Comparison of ENCODE assay signal across 2 cellular contexts in genomic region chr7:116971869-116972268, GRCh38.
A peak's percentile ranks its signal among the peaks of the same experiment; 100 is the strongest.
TF ChIP-seq lines count a peak whose summit lies in the region.

No MANE protein-coding gene starts in this region.

TF ChIP-seq in H1, 55 proteins besides CTCF, POLR2A, EP300 and RAD21:
- TF ChIP-seq RFX5 (IDR thresholded peaks at IDR 0.05; ENCODE audit: borderline replicate concordance, low read depth, low read length) (no peak), ATF3 (IDR thresholded peaks at IDR 0.05; ENCODE audit: insufficient read depth, low read depth, low read length) (no peak), CBX5 (IDR thresholded peaks at IDR 0.05; ENCODE audit: low read depth, low read length) (no peak), CHD1 (IDR thresholded peaks at IDR 0.05; ENCODE audit: low read depth, low read length) (no peak), SP1 (IDR thresholded peaks at IDR 0.05; ENCODE audit: low read depth, low read length) (no peak), EGR1 (IDR thresholded peaks at IDR 0.05; ENCODE audit: borderline replicate concordance, low read depth, low read length) (no peak)
TF ChIP-seq in H1: peak in this region for 0.

TF ChIP-seq in HepG2, 621 proteins besides CTCF, POLR2A, EP300 and RAD21 (continues in another document):
- TF ChIP-seq, protein P1, sequence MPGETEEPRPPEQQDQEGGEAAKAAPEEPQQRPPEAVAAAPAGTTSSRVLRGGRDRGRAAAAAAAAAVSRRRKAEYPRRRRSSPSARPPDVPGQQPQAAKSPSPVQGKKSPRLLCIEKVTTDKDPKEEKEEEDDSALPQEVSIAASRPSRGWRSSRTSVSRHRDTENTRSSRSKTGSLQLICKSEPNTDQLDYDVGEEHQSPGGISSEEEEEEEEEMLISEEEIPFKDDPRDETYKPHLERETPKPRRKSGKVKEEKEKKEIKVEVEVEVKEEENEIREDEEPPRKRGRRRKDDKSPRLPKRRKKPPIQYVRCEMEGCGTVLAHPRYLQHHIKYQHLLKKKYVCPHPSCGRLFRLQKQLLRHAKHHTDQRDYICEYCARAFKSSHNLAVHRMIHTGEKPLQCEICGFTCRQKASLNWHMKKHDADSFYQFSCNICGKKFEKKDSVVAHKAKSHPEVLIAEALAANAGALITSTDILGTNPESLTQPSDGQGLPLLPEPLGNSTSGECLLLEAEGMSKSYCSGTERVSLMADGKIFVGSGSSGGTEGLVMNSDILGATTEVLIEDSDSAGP (CRISPR knock-in tag; IDR thresholded peaks at IDR 0.05; ENCODE audit: borderline replicate concordance), result 0 out of 2 replicates have a peak, but pooled peaks have one; percentile 18
- TF ChIP-seq, protein P2, sequence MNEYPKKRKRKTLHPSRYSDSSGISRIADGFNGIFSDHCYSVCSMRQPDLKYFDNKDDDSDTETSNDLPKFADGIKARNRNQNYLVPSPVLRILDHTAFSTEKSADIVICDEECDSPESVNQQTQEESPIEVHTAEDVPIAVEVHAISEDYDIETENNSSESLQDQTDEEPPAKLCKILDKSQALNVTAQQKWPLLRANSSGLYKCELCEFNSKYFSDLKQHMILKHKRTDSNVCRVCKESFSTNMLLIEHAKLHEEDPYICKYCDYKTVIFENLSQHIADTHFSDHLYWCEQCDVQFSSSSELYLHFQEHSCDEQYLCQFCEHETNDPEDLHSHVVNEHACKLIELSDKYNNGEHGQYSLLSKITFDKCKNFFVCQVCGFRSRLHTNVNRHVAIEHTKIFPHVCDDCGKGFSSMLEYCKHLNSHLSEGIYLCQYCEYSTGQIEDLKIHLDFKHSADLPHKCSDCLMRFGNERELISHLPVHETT (CRISPR knock-in tag; conservative IDR thresholded peaks at IDR 0.05), result no peak
- no peak for TF ChIP-seq TBX2 (CRISPR knock-in tag; IDR thresholded peaks at IDR 0.05; ENCODE audit: borderline replicate concordance)
- no peak for TF ChIP-seq THAP11 (CRISPR knock-in tag; IDR thresholded peaks at IDR 0.05)
- TF ChIP-seq HNF4A (CRISPR knock-in tag; IDR thresholded peaks at IDR 0.05), result peak; percentile 18; the same call in 1 of the 2 replicates
- TF ChIP-seq, protein P3, sequence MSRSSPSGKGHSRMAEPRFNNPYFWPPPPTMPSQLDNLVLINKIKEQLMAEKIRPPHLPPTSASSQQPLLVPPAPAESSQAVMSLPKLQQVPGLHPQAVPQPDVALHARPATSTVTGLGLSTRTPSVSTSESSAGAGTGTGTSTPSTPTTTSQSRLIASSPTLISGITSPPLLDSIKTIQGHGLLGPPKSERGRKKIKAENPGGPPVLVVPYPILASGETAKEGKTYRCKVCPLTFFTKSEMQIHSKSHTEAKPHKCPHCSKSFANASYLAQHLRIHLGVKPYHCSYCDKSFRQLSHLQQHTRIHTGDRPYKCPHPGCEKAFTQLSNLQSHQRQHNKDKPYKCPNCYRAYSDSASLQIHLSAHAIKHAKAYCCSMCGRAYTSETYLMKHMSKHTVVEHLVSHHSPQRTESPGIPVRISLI (CRISPR knock-in tag; IDR thresholded peaks at IDR 0.05; ENCODE audit: borderline replicate concordance), result no peak
- no peak for TF ChIP-seq ZNF781 (CRISPR knock-in tag; IDR thresholded peaks at IDR 0.05; ENCODE audit: borderline replicate concordance, not compliant biosample characterization)
- TF ChIP-seq NR2F2 (IDR thresholded peaks at IDR 0.05; ENCODE audit: borderline replicate concordance, low read depth), result 0 out of 2 replicates have a peak, but pooled peaks have one; percentile 22
- TF ChIP-seq NR2F6 (IDR thresholded peaks at IDR 0.05), result peak; percentile 73
- peak; percentile 80; the same call in 1 of the 2 replicates for TF ChIP-seq NR2F6 (CRISPR knock-in tag; IDR thresholded peaks at IDR 0.05)
- TF ChIP-seq ZSCAN12 (CRISPR knock-in tag; IDR thresholded peaks at IDR 0.05), result no peak
- no peak for TF ChIP-seq ATF7-NPFF (CRISPR knock-in tag; IDR thresholded peaks at IDR 0.05; ENCODE audit: low read depth)
- no peak for TF ChIP-seq SNAI1 (CRISPR knock-in tag; IDR thresholded peaks at IDR 0.05; ENCODE audit: borderline replicate concordance)
- peak; percentile 50; the same call in 1 of the 2 replicates for TF ChIP-seq ZMYM4 (CRISPR knock-in tag; IDR thresholded peaks at IDR 0.05)
- TF ChIP-seq MBNL3 (CRISPR knock-in tag; conservative IDR thresholded peaks at IDR 0.05), result no peak
- TF ChIP-seq, protein P4, sequence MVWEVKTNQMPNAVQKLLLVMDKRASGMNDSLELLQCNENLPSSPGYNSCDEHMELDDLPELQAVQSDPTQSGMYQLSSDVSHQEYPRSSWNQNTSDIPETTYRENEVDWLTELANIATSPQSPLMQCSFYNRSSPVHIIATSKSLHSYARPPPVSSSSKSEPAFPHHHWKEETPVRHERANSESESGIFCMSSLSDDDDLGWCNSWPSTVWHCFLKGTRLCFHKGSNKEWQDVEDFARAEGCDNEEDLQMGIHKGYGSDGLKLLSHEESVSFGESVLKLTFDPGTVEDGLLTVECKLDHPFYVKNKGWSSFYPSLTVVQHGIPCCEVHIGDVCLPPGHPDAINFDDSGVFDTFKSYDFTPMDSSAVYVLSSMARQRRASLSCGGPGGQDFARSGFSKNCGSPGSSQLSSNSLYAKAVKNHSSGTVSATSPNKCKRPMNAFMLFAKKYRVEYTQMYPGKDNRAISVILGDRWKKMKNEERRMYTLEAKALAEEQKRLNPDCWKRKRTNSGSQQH (CRISPR knock-in tag; IDR thresholded peaks at IDR 0.05; ENCODE audit: low read depth), result no peak
- peak; percentile 22; the same call in 1 of the 2 replicates for TF ChIP-seq SAP130 (CRISPR knock-in tag; IDR thresholded peaks at IDR 0.05; ENCODE audit: low read depth)
- TF ChIP-seq TRIM24 (CRISPR knock-in tag; IDR thresholded peaks at IDR 0.05), result no peak
- TF ChIP-seq, protein P5, sequence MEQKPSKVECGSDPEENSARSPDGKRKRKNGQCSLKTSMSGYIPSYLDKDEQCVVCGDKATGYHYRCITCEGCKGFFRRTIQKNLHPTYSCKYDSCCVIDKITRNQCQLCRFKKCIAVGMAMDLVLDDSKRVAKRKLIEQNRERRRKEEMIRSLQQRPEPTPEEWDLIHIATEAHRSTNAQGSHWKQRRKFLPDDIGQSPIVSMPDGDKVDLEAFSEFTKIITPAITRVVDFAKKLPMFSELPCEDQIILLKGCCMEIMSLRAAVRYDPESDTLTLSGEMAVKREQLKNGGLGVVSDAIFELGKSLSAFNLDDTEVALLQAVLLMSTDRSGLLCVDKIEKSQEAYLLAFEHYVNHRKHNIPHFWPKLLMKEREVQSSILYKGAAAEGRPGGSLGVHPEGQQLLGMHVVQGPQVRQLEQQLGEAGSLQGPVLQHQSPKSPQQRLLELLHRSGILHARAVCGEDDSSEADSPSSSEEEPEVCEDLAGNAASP (CRISPR knock-in tag; IDR thresholded peaks at IDR 0.05; ENCODE audit: borderline replicate concordance), result peak; percentile 74; the same call in 1 of the 2 replicates
- TF ChIP-seq SKI (IDR thresholded peaks at IDR 0.05; ENCODE audit: partially characterized antibody), result no peak
- no peak for TF ChIP-seq ZNF7 (CRISPR knock-in tag; IDR thresholded peaks at IDR 0.05)
- no peak for TF ChIP-seq ZNF530 (CRISPR knock-in tag; IDR thresholded peaks at IDR 0.05; ENCODE audit: low read depth)
- TF ChIP-seq, protein P6, sequence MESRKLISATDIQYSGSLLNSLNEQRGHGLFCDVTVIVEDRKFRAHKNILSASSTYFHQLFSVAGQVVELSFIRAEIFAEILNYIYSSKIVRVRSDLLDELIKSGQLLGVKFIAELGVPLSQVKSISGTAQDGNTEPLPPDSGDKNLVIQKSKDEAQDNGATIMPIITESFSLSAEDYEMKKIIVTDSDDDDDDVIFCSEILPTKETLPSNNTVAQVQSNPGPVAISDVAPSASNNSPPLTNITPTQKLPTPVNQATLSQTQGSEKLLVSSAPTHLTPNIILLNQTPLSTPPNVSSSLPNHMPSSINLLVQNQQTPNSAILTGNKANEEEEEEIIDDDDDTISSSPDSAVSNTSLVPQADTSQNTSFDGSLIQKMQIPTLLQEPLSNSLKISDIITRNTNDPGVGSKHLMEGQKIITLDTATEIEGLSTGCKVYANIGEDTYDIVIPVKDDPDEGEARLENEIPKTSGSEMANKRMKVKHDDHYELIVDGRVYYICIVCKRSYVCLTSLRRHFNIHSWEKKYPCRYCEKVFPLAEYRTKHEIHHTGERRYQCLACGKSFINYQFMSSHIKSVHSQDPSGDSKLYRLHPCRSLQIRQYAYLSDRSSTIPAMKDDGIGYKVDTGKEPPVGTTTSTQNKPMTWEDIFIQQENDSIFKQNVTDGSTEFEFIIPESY (CRISPR knock-in tag; IDR thresholded peaks at IDR 0.05), result no peak
- peak; percentile 51; the same call in 1 of the 2 replicates for TF ChIP-seq RXRA (CRISPR knock-in tag; IDR thresholded peaks at IDR 0.05)
- TF ChIP-seq CSRNP1 (CRISPR knock-in tag; IDR thresholded peaks at IDR 0.05), result no peak
- peak; percentile 51; the same call in 1 of the 2 replicates for TF ChIP-seq SALL1 (CRISPR knock-in tag; IDR thresholded peaks at IDR 0.05)
- TF ChIP-seq, protein P7, sequence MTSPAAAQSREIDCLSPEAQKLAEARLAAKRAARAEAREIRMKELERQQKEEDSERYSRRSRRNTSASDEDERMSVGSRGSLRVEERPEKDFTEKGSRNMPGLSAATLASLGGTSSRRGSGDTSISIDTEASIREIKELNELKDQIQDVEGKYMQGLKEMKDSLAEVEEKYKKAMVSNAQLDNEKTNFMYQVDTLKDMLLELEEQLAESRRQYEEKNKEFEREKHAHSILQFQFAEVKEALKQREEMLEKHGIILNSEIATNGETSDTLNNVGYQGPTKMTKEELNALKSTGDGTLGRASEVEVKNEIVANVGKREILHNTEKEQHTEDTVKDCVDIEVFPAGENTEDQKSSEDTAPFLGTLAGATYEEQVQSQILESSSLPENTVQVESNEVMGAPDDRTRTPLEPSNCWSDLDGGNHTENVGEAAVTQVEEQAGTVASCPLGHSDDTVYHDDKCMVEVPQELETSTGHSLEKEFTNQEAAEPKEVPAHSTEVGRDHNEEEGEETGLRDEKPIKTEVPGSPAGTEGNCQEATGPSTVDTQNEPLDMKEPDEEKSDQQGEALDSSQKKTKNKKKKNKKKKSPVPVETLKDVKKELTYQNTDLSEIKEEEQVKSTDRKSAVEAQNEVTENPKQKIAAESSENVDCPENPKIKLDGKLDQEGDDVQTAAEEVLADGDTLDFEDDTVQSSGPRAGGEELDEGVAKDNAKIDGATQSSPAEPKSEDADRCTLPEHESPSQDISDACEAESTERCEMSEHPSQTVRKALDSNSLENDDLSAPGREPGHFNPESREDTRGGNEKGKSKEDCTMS (CRISPR knock-in tag; conservative IDR thresholded peaks at IDR 0.05), result no peak
- 0 out of 2 replicates have a peak, but pooled peaks have one; percentile 33 for TF ChIP-seq RXRB (CRISPR knock-in tag; IDR thresholded peaks at IDR 0.05; ENCODE audit: borderline replicate concordance)
- no peak for TF ChIP-seq CENPX (CRISPR knock-in tag; IDR thresholded peaks at IDR 0.05)
- TF ChIP-seq JARID2 (CRISPR knock-in tag; IDR thresholded peaks at IDR 0.05; ENCODE audit: insufficient replicate concordance), result no peak
- TF ChIP-seq SIN3A (IDR thresholded peaks at IDR 0.05; ENCODE audit: borderline replicate concordance, low read depth, low read length), result no peak
- TF ChIP-seq ZFP36L2 (CRISPR knock-in tag; IDR thresholded peaks at IDR 0.05), result no peak
- TF ChIP-seq ZNF350 (CRISPR knock-in tag; IDR thresholded peaks at IDR 0.05; ENCODE audit: borderline replicate concordance, low read depth), result no peak
- TF ChIP-seq, protein P8, sequence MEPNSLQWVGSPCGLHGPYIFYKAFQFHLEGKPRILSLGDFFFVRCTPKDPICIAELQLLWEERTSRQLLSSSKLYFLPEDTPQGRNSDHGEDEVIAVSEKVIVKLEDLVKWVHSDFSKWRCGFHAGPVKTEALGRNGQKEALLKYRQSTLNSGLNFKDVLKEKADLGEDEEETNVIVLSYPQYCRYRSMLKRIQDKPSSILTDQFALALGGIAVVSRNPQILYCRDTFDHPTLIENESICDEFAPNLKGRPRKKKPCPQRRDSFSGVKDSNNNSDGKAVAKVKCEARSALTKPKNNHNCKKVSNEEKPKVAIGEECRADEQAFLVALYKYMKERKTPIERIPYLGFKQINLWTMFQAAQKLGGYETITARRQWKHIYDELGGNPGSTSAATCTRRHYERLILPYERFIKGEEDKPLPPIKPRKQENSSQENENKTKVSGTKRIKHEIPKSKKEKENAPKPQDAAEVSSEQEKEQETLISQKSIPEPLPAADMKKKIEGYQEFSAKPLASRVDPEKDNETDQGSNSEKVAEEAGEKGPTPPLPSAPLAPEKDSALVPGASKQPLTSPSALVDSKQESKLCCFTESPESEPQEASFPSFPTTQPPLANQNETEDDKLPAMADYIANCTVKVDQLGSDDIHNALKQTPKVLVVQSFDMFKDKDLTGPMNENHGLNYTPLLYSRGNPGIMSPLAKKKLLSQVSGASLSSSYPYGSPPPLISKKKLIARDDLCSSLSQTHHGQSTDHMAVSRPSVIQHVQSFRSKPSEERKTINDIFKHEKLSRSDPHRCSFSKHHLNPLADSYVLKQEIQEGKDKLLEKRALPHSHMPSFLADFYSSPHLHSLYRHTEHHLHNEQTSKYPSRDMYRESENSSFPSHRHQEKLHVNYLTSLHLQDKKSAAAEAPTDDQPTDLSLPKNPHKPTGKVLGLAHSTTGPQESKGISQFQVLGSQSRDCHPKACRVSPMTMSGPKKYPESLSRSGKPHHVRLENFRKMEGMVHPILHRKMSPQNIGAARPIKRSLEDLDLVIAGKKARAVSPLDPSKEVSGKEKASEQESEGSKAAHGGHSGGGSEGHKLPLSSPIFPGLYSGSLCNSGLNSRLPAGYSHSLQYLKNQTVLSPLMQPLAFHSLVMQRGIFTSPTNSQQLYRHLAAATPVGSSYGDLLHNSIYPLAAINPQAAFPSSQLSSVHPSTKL (CRISPR knock-in tag; IDR thresholded peaks at IDR 0.05), result peak; percentile 42; the same call in 1 of the 2 replicates
- no peak for TF ChIP-seq SMAD9 (CRISPR knock-in tag; IDR thresholded peaks at IDR 0.05)
- peak; percentile 90 for TF ChIP-seq SP5 (CRISPR knock-in tag; IDR thresholded peaks at IDR 0.05; ENCODE audit: borderline replicate concordance, low read depth)
- TF ChIP-seq HDAC2 (CRISPR knock-in tag; IDR thresholded peaks at IDR 0.05), result peak; percentile 19; the same call in 1 of the 2 replicates
- no peak for TF ChIP-seq ZNF547 (CRISPR knock-in tag; IDR thresholded peaks at IDR 0.05)
- no peak for TF ChIP-seq ZNF660 (CRISPR knock-in tag; IDR thresholded peaks at IDR 0.05; ENCODE audit: borderline replicate concordance, low read depth)
- peak; percentile 50 for TF ChIP-seq RARA (CRISPR knock-in tag; IDR thresholded peaks at IDR 0.05)
- TF ChIP-seq ZNF292 (CRISPR knock-in tag; IDR thresholded peaks at IDR 0.05; ENCODE audit: borderline replicate concordance, low read depth), result peak; percentile 78; the same call in 1 of the 2 replicates
- TF ChIP-seq ZNF329 (CRISPR knock-in tag; IDR thresholded peaks at IDR 0.05; ENCODE audit: low read depth), result 0 out of 2 replicates have a peak, but pooled peaks have one; percentile 31
- TF ChIP-seq MAFK (conservative IDR thresholded peaks at IDR 0.05 in 1 of 2, IDR thresholded peaks at IDR 0.05 in 1 of 2; ENCODE audit: low read length in 2 of 2), result no peak
- TF ChIP-seq TCF7 (IDR thresholded peaks at IDR 0.05; ENCODE audit: low read depth), result no peak
- no peak for TF ChIP-seq MAFF (IDR thresholded peaks at IDR 0.05; ENCODE audit: low read depth, low read length)
- 0 out of 2 replicates have a peak, but pooled peaks have one; percentile 6 for TF ChIP-seq CEBPG (CRISPR knock-in tag; IDR thresholded peaks at IDR 0.05)
